1 cellular context compared by ENCODE assay signal in the genomic region with DNA sequence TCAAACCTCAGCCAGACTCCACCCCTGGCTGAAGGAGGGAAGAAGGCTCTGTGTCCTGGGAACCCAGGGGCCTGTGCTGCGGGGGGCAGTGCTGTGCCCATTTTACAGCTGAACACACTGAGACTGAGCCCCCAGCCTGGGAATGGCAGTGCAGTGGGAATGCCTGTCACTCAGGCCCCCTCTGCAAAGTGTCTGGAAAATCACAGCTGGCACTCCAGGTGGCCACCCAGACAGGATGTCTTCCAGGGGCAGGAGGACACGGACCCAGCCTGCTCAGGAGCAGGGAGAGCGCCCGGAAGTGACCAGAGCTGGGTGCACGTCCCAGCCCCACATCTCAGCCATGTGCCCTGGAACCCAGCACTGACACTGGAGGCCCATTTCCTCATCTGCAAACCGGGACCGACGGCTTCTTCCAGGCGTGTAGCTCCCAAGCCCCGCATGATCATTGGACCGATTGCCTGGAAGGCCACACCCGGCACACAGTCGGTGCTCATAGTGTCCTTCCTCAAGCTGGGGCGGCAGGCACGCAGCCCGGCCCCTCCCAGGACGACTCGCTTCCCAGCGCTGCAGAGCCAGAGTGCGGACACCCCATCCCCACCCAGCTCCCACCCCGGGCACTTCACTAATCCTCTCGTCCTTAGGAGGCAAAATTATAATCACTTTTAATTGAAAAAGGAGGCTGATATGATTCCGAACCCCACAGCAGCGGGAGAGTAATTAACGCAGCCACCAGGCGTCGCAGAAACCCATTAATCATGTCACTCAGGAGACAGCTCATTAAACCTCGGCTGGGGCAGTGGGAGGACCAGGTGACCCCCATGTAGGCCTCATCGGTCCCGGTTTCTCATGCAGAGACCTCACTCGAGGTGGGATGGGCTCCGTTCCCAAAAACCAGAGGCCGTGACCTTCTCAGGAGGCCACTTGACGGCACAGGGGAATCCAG.
TF ChIP-seq lines count a peak whose summit lies in the region.

No MANE protein-coding gene starts in this region.

TF ChIP-seq in GM23338, 12 proteins besides CTCF, POLR2A, EP300 and RAD21 (continued from another document):
- TF ChIP-seq, protein P1, sequence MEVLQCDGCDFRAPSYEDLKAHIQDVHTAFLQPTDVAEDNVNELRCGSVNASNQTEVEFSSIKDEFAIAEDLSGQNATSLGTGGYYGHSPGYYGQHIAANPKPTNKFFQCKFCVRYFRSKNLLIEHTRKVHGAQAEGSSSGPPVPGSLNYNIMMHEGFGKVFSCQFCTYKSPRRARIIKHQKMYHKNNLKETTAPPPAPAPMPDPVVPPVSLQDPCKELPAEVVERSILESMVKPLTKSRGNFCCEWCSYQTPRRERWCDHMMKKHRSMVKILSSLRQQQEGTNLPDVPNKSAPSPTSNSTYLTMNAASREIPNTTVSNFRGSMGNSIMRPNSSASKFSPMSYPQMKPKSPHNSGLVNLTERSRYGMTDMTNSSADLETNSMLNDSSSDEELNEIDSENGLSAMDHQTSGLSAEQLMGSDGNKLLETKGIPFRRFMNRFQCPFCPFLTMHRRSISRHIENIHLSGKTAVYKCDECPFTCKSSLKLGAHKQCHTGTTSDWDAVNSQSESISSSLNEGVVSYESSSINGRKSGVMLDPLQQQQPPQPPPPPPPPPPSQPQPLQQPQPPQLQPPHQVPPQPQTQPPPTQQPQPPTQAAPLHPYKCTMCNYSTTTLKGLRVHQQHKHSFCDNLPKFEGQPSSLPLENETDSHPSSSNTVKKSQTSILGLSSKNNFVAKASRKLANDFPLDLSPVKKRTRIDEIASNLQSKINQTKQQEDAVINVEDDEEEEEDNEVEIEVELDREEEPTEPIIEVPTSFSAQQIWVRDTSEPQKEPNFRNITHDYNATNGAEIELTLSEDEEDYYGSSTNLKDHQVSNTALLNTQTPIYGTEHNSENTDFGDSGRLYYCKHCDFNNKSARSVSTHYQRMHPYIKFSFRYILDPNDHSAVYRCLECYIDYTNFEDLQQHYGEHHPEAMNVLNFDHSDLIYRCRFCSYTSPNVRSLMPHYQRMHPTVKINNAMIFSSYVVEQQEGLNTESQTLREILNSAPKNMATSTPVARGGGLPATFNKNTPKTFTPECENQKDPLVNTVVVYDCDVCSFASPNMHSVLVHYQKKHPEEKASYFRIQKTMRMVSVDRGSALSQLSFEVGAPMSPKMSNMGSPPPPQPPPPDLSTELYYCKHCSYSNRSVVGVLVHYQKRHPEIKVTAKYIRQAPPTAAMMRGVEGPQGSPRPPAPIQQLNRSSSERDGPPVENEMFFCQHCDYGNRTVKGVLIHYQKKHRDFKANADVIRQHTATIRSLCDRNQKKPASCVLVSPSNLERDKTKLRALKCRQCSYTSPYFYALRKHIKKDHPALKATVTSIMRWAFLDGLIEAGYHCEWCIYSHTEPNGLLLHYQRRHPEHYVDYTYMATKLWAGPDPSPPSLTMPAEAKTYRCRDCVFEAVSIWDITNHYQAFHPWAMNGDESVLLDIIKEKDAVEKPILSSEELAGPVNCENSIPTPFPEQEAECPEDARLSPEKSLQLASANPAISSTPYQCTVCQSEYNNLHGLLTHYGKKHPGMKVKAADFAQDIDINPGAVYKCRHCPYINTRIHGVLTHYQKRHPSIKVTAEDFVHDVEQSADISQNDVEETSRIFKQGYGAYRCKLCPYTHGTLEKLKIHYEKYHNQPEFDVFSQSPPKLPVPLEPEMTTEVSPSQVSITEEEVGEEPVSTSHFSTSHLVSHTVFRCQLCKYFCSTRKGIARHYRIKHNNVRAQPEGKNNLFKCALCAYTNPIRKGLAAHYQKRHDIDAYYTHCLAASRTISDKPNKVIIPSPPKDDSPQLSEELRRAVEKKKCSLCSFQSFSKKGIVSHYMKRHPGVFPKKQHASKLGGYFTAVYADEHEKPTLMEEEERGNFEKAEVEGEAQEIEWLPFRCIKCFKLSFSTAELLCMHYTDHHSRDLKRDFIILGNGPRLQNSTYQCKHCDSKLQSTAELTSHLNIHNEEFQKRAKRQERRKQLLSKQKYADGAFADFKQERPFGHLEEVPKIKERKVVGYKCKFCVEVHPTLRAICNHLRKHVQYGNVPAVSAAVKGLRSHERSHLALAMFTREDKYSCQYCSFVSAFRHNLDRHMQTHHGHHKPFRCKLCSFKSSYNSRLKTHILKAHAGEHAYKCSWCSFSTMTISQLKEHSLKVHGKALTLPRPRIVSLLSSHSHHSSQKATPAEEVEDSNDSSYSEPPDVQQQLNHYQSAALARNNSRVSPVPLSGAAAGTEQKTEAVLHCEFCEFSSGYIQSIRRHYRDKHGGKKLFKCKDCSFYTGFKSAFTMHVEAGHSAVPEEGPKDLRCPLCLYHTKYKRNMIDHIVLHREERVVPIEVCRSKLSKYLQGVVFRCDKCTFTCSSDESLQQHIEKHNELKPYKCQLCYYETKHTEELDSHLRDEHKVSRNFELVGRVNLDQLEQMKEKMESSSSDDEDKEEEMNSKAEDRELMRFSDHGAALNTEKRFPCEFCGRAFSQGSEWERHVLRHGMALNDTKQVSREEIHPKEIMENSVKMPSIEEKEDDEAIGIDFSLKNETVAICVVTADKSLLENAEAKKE (CRISPR knock-in tag; IDR thresholded peaks at IDR 0.05) = no peak
- TF ChIP-seq, protein P2, sequence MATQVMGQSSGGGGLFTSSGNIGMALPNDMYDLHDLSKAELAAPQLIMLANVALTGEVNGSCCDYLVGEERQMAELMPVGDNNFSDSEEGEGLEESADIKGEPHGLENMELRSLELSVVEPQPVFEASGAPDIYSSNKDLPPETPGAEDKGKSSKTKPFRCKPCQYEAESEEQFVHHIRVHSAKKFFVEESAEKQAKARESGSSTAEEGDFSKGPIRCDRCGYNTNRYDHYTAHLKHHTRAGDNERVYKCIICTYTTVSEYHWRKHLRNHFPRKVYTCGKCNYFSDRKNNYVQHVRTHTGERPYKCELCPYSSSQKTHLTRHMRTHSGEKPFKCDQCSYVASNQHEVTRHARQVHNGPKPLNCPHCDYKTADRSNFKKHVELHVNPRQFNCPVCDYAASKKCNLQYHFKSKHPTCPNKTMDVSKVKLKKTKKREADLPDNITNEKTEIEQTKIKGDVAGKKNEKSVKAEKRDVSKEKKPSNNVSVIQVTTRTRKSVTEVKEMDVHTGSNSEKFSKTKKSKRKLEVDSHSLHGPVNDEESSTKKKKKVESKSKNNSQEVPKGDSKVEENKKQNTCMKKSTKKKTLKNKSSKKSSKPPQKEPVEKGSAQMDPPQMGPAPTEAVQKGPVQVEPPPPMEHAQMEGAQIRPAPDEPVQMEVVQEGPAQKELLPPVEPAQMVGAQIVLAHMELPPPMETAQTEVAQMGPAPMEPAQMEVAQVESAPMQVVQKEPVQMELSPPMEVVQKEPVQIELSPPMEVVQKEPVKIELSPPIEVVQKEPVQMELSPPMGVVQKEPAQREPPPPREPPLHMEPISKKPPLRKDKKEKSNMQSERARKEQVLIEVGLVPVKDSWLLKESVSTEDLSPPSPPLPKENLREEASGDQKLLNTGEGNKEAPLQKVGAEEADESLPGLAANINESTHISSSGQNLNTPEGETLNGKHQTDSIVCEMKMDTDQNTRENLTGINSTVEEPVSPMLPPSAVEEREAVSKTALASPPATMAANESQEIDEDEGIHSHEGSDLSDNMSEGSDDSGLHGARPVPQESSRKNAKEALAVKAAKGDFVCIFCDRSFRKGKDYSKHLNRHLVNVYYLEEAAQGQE (IDR thresholded peaks at IDR 0.05; ENCODE audit: unreplicated experiment) = no peak
- TF ChIP-seq NANOG (IDR thresholded peaks at IDR 0.05; ENCODE audit: borderline replicate concordance) = no peak
- no peak for TF ChIP-seq POLR2AphosphoS5 (IDR thresholded peaks at IDR 0.05; ENCODE audit: low read depth)
- TF ChIP-seq EZH2phosphoT487 (IDR thresholded peaks at IDR 0.05; ENCODE audit: unreplicated experiment) = no peak
